In genomic region chr1:119917304-119918055, GRCh38 we compare ENCODE assay signal across 29 cellular contexts. TPM values are rescaled to one million over a fixed set of nuclear protein-coding genes. Genes with fewer than 3 reads are reported as not detected.
DNase-seq lines count a peak whose midpoint lies in the region; ATAC-seq, FAIRE-seq and TF ChIP-seq lines count a peak whose summit lies in the region.
"Had no signal": no experiment of that assay in that cellular context is flagged by ENCODE, and none has a peak within 500 bp of the region (broad histone marks: within the 10 kb centered on the region; RNA-seq: fewer than 3 reads in every experiment).

No MANE protein-coding gene starts in this region.

- no peaks in the 10 kb centered on the region for H3K4me1 Mint-ChIP-seq in CD8-positive, alpha-beta T cell (ENCODE audit: low read depth)
- no peaks in the 10 kb centered on the region for H3K4me1 Mint-ChIP-seq in activated T-helper 17 cell treated with anti-CD3 and anti-CD28 coated beads, Interleukin-2, amount 50 U/mL, for 72 hours
- H3K4me1 Mint-ChIP-seq: activated naive CD4-positive, alpha-beta T cell treated with anti-CD3 and anti-CD28 coated beads, Interleukin-2, amount 50 U/mL, for 24 hours; neural crest cell had no signal

- no peaks in the 10 kb centered on the region for H3K4me1 ChIP-seq in CD8-positive, alpha-beta T cell (ENCODE audit: insufficient read depth, low read length)
- peaks cover 10% of the 10 kb centered on the region for H3K4me1 ChIP-seq in keratinocyte (ENCODE audit: control insufficient read depth, extremely low read depth, insufficient read depth, low read length)
- H3K4me1 ChIP-seq: BLaER1, esophagus squamous epithelium, psoas muscle had no signal

- CTCF ChIA-PET in CD8-positive, alpha-beta T cell (lab: Charles Lee), result no interaction called here

- H3K36me3 ChIP-seq in CD8-positive, alpha-beta T cell (ENCODE audit: insufficient read depth, low read length), result peaks cover 51% of the 10 kb centered on the region
- H3K36me3 ChIP-seq in keratinocyte (ENCODE audit: control insufficient read depth in 2 of 2, extremely low read depth in 1 of 2, insufficient read depth in 2 of 2, low read length in 2 of 2), result peaks cover 49 to 51% of the 10 kb centered on the region in 2 experiments

- FAIRE-seq in keratinocyte (lab: Jason Lieb, UNC), result peak; percentile 85
- FAIRE-seq: G401.6, GM19239, H54, HepG2 had no signal

- DNase-seq in NCI-H510A treated with DMSO at 0.1 percent for 48 hours (lab: John Stamatoyannopoulos, UW) (peak; percentile 16), NCI-H510A (lab: John Stamatoyannopoulos, UW) (no peak), keratinocyte (ENCODE audit: low read depth, low spot score) (no peak), activated gamma-delta T cell treated with Interleukin-2 at 50 U/mL for 16 hours (no peak)
- no peak for DNase-seq in CD8-positive, alpha-beta T cell
- DNase-seq in effector CD4-positive, alpha-beta T cell, result no peak
- DNase-seq: 8988T; dorsolateral prefrontal cortex; esophagus squamous epithelium; midbrain; NCI-H1417 treated with DMSO at 0.1 percent for 48 hours; NCI-H774; PC-9; psoas muscle; SIG-M5; stimulated activated CD4-positive, alpha-beta T cell treated with anti-CD3 and anti-CD28 coated beads, Interleukin-2, amount 100 ng/mL, for 48 hours; T-helper 17 cell had no signal

- H3K4me2 ChIP-seq in keratinocyte (ENCODE audit: control insufficient read depth, extremely low read depth, insufficient read depth, low read depth, low read length), result no peak overlapping the region
- H3K4me2 ChIP-seq: BLaER1, PC-9 had no signal

- no peak overlapping the region for H3K4me3 ChIP-seq in CD8-positive, alpha-beta T cell (ENCODE audit: low read depth, low read length)
- no peak overlapping the region for H3K4me3 ChIP-seq in keratinocyte (ENCODE audit: control insufficient read depth in 2 of 3, extremely low read depth in 1 of 3, insufficient read depth in 2 of 3, low read depth in 1 of 3, low read length in 3 of 3)
- H3K4me3 ChIP-seq: BLaER1, dorsolateral prefrontal cortex, esophagus squamous epithelium, PC-9, psoas muscle had no signal

- no peak for ATAC-seq in CD8-positive, alpha-beta T cell
- ATAC-seq in activated T-helper 17 cell treated with anti-CD3 and anti-CD28 coated beads, Interleukin-2, amount 50 U/mL, for 72 hours (replicated peaks), result no peak
- ATAC-seq in GM21619 (IDR thresholded peaks at IDR 0.05; ENCODE audit: unreplicated experiment), result no peak
- ATAC-seq: activated CD4-positive, CD25-positive, alpha-beta regulatory T cell treated with anti-CD3 and anti-CD28 coated beads, Interleukin-2, amount 50 U/mL, for 24 hours; HepG2; psoas muscle; T-helper 17 cell had no signal

- no peak overlapping the region for H3K4me3 Mint-ChIP-seq in CD8-positive, alpha-beta T cell
- H3K4me3 Mint-ChIP-seq in activated T-helper 17 cell treated with anti-CD3 and anti-CD28 coated beads, Interleukin-2, amount 50 U/mL, for 72 hours, result no peak overlapping the region
- H3K4me3 Mint-ChIP-seq: activated naive CD4-positive, alpha-beta T cell treated with anti-CD3 and anti-CD28 coated beads, Interleukin-2, amount 50 U/mL, for 24 hours; neural crest cell; T-helper 17 cell had no signal

- no peaks in the 10 kb centered on the region for H3K9me3 Mint-ChIP-seq in CD8-positive, alpha-beta T cell
- no peaks in the 10 kb centered on the region for H3K9me3 Mint-ChIP-seq in activated T-helper 17 cell treated with anti-CD3 and anti-CD28 coated beads, Interleukin-2, amount 50 U/mL, for 72 hours
- H3K9me3 Mint-ChIP-seq: activated naive CD4-positive, alpha-beta T cell treated with anti-CD3 and anti-CD28 coated beads, Interleukin-2, amount 50 U/mL, for 24 hours; neural crest cell had no signal

- H3K79me2 ChIP-seq in keratinocyte (ENCODE audit: control insufficient read depth, insufficient read depth, low read length), result no peaks in the 10 kb centered on the region

- no peak overlapping the region for H2AFZ ChIP-seq in keratinocyte (ENCODE audit: control insufficient read depth, low read length)
- H2AFZ ChIP-seq: PC-9 had no signal

- H3K9me3 ChIP-seq in CD8-positive, alpha-beta T cell (ENCODE audit: low read length), result no peaks in the 10 kb centered on the region
- H3K9me3 ChIP-seq in keratinocyte (ENCODE audit: control insufficient read depth, low read depth, low read length), result no peaks in the 10 kb centered on the region
- H3K9me3 ChIP-seq: esophagus squamous epithelium, psoas muscle had no signal

- TF ChIP-seq CTCF in CD8-positive, alpha-beta T cell (IDR thresholded peaks at IDR 0.05), result no peak
- no peak for TF ChIP-seq CTCF in keratinocyte (optimal IDR thresholded peaks at IDR 0.05 in 1 of 3, IDR thresholded peaks at IDR 0.05 in 1 of 3, conservative IDR thresholded peaks at IDR 0.05 in 1 of 3; ENCODE audit: extremely low read depth in 1 of 3, insufficient read depth in 2 of 3, low read length in 3 of 3)

- no peaks in the 10 kb centered on the region for H4K20me1 ChIP-seq in keratinocyte (ENCODE audit: control insufficient read depth, extremely low read depth, insufficient read depth, low read length)
- H4K20me1 ChIP-seq: BLaER1 had no signal

- no peak overlapping the region for H3K27ac ChIP-seq in CD8-positive, alpha-beta T cell (ENCODE audit: low read depth, low read length)
- no peak overlapping the region for H3K27ac ChIP-seq in keratinocyte (ENCODE audit: control insufficient read depth, insufficient read depth, low read length)
- H3K27ac ChIP-seq: BLaER1, dorsolateral prefrontal cortex, esophagus squamous epithelium, PC-9, psoas muscle had no signal

- peaks cover 97% of the 10 kb centered on the region for H3K36me3 Mint-ChIP-seq in CD8-positive, alpha-beta T cell
- H3K36me3 Mint-ChIP-seq in activated T-helper 17 cell treated with anti-CD3 and anti-CD28 coated beads, Interleukin-2, amount 50 U/mL, for 72 hours (ENCODE audit: low read depth), result peaks cover 97% of the 10 kb centered on the region

- dilution Hi-C loops in keratinocyte (cut with MboI; ENCODE audit: extremely low pct_ligation_motif_present, low sequenced_read_pairs), result no loop called here

- POLR2A ChIA-PET in CD8-positive, alpha-beta T cell (lab: Charles Lee), result no interaction called here

- no peaks in the 10 kb centered on the region for H3K9me1 ChIP-seq in keratinocyte (ENCODE audit: control insufficient read depth, extremely low read depth, insufficient read depth, low read length)

- H3K27me3 ChIP-seq in CD8-positive, alpha-beta T cell (ENCODE audit: insufficient read depth, low read length), result no peaks in the 10 kb centered on the region
- H3K27me3 ChIP-seq in keratinocyte (ENCODE audit: control insufficient read depth, extremely low read depth, insufficient read depth, low read length), result no peaks in the 10 kb centered on the region
- H3K27me3 ChIP-seq: BLaER1, dorsolateral prefrontal cortex, esophagus squamous epithelium had no signal

- peak overlapping the region; percentile 2 for H3K27ac Mint-ChIP-seq in CD8-positive, alpha-beta T cell
- H3K27ac Mint-ChIP-seq in activated T-helper 17 cell treated with anti-CD3 and anti-CD28 coated beads, Interleukin-2, amount 50 U/mL, for 72 hours, result peak overlapping the region; percentile 71
- H3K27ac Mint-ChIP-seq: T-helper 17 cell had no signal

- no peaks in the 10 kb centered on the region for H3K27me3 Mint-ChIP-seq in CD8-positive, alpha-beta T cell (ENCODE audit: low read depth)
- H3K27me3 Mint-ChIP-seq in activated T-helper 17 cell treated with anti-CD3 and anti-CD28 coated beads, Interleukin-2, amount 50 U/mL, for 72 hours, result no peaks in the 10 kb centered on the region
- H3K27me3 Mint-ChIP-seq: activated naive CD4-positive, alpha-beta T cell treated with anti-CD3 and anti-CD28 coated beads, Interleukin-2, amount 50 U/mL, for 24 hours; T-helper 17 cell had no signal

- no peak overlapping the region for H3K9ac ChIP-seq in keratinocyte (ENCODE audit: control insufficient read depth, extremely low read depth, insufficient read depth, low read length)
- H3K9ac ChIP-seq: BLaER1 had no signal

- intact Hi-C loops in CD8-positive, alpha-beta T cell (cut with DNase I, micrococcal nuclease), result loop anchor here in 1 of 2 experiments (5.0 kb wide), 1 partner anchor 45 kb away; no protein-coding TSS in a partner anchor

RNA-seq across cellular contexts. Expression of gene ADAM30, which starts 21.2 kb away (rescaled TPM):
- not detected for total RNA-seq in CD8-positive, alpha-beta T cell
- total RNA-seq in activated T-helper 17 cell treated with anti-CD3 and anti-CD28 coated beads, Interleukin-2, amount 50 U/mL, for 72 hours, result not detected
- polyA plus RNA-seq in keratinocyte, result not detected in 3 replicates
- polyA plus RNA-seq in keratinocyte (2011; ENCODE audit: low read depth), result not detected
- not detected in 2 replicates for polyA plus RNA-seq in keratinocyte (2011; cell fraction: cytosol; rRNA removed)
- 0.04 TPM in 1 of 2 replicates, not detected in the other for polyA plus RNA-seq in keratinocyte (2011; cell fraction: nucleus; rRNA removed)
- polyA plus RNA-seq in keratinocyte (2012; ENCODE audit: low replicate concordance), result not detected in 2 replicates
- polyA minus RNA-seq in keratinocyte, result not detected in 3 replicates
- not detected for polyA minus RNA-seq in keratinocyte (2011; cell fraction: cytosol; rRNA and poly(A)+ RNA removed)
- not detected in 2 replicates for polyA minus RNA-seq in keratinocyte (2011; cell fraction: nucleus; rRNA and poly(A)+ RNA removed)
- total RNA-seq: dorsolateral prefrontal cortex, esophagus squamous epithelium, HepG2, neural crest cell, PC-9, psoas muscle, skeletal muscle tissue, T-helper 17 cell, ureter had no signal
- polyA plus RNA-seq: HepG2, psoas muscle had no signal
